ENCODE assay signal across 8 cellular contexts in the genomic region with DNA sequence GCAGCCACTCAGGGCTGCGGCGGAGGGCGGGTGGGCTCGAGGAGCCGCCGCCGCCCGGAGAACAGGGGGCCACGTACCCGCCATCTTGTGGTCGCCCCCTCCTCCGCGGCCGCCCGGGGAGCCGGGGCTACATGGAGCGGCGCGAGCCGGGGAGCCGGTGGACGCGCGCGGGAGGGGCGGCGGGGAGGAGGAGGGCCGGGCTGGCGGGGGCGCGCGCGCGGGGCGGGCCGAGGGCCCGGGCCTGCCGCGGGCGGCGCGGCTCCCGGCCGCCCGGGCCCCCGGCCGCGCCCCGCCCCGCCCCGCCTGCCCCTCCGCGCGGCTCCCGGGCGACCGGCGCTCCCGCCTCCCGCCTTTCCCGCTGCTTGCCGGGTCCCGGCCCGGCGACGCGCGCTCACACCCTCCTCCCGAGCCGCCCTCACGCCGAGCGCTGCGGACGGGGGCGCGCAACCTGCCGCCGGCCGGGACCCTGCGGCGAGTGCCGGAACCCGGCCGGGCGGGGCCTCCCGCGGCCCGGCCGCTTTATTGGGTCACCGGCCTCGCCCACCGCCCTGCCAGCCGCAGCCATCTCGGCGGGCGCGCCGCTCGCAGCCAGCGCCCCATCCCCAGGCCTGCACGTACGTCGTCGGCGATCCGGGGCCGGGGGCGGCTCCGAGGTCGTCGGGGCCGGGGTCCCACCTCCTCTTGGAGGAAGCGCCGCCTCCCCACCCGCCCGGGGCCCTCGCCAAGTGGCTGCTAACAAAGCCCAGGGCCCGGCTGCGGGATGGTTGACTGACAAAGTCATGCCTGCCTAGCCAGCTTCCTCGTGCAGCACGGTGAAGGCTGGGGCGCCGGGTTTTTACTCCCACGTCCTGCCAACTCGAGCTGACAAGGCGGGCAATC. TPM values are rescaled to one million over a fixed set of nuclear protein-coding genes. Genes with fewer than 3 reads are reported as not detected.
DNase-seq lines count a peak whose midpoint lies in the region; ATAC-seq, FAIRE-seq and TF ChIP-seq lines count a peak whose summit lies in the region.

A gene with protein sequence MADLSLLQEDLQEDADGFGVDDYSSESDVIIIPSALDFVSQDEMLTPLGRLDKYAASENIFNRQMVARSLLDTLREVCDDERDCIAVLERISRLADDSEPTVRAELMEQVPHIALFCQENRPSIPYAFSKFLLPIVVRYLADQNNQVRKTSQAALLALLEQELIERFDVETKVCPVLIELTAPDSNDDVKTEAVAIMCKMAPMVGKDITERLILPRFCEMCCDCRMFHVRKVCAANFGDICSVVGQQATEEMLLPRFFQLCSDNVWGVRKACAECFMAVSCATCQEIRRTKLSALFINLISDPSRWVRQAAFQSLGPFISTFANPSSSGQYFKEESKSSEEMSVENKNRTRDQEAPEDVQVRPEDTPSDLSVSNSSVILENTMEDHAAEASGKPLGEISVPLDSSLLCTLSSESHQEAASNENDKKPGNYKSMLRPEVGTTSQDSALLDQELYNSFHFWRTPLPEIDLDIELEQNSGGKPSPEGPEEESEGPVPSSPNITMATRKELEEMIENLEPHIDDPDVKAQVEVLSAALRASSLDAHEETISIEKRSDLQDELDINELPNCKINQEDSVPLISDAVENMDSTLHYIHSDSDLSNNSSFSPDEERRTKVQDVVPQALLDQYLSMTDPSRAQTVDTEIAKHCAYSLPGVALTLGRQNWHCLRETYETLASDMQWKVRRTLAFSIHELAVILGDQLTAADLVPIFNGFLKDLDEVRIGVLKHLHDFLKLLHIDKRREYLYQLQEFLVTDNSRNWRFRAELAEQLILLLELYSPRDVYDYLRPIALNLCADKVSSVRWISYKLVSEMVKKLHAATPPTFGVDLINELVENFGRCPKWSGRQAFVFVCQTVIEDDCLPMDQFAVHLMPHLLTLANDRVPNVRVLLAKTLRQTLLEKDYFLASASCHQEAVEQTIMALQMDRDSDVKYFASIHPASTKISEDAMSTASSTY (minus strand): TSS at position 159 of the 879 bp plus-strand sequence. CDS start 75 bp downstream, at position 84.

- dilution Hi-C loops in keratinocyte (cut with MboI; ENCODE audit: extremely low pct_ligation_motif_present, low sequenced_read_pairs) = no loop called here

- H3K4me2 ChIP-seq in keratinocyte (ENCODE audit: control insufficient read depth, extremely low read depth, insufficient read depth, low read depth, low read length) = peak within 1 kb of the TSS; percentile 98

- ATAC-seq in GM18517 (IDR thresholded peaks at IDR 0.05; ENCODE audit: unreplicated experiment) (peak; percentile 37), HG02884 (IDR thresholded peaks at IDR 0.05; ENCODE audit: unreplicated experiment) (peak; percentile 42), GM18870 (IDR thresholded peaks at IDR 0.05; ENCODE audit: unreplicated experiment) (no peak)

- no peak within 1 kb of the TSS for H2AFZ ChIP-seq in keratinocyte (ENCODE audit: control insufficient read depth, low read length)

- no peak for FAIRE-seq in keratinocyte (lab: Jason Lieb, UNC)

- H3K36me3 ChIP-seq in keratinocyte (ENCODE audit: control insufficient read depth in 2 of 2, extremely low read depth in 1 of 2, insufficient read depth in 2 of 2, low read length in 2 of 2) = peaks cover 5 to 14% of the 10 kb centered on the region in 2 experiments

- H3K79me2 ChIP-seq in keratinocyte (ENCODE audit: control insufficient read depth, insufficient read depth, low read length) = peaks cover 51% of the 10 kb centered on the region

- peak within 1 kb of the TSS; percentile 83 to 98 (median 87) for H3K4me3 ChIP-seq in keratinocyte (ENCODE audit: control insufficient read depth in 2 of 3, extremely low read depth in 1 of 3, insufficient read depth in 2 of 3, low read depth in 1 of 3, low read length in 3 of 3)

- H4K20me1 ChIP-seq in keratinocyte (ENCODE audit: control insufficient read depth, extremely low read depth, insufficient read depth, low read length) = peaks cover 6% of the 10 kb centered on the region

- peaks cover 54% of the 10 kb centered on the region for H3K4me1 ChIP-seq in keratinocyte (ENCODE audit: control insufficient read depth, extremely low read depth, insufficient read depth, low read length)

- no peaks in the 10 kb centered on the region for H3K27me3 ChIP-seq in keratinocyte (ENCODE audit: control insufficient read depth, extremely low read depth, insufficient read depth, low read length)

- no peaks in the 10 kb centered on the region for H3K9me3 ChIP-seq in keratinocyte (ENCODE audit: control insufficient read depth, low read depth, low read length)

- H3K9ac ChIP-seq in keratinocyte (ENCODE audit: control insufficient read depth, extremely low read depth, insufficient read depth, low read length) = peak within 1 kb of the TSS; percentile 97

- H3K27ac ChIP-seq in keratinocyte (ENCODE audit: control insufficient read depth, insufficient read depth, low read length) = peak within 1 kb of the TSS; percentile 97

- DNase-seq in NCI-H2171 treated with DMSO at 0.1 percent for 48 hours (lab: John Stamatoyannopoulos, UW) = peak; percentile 69
- peak; percentile 49 for DNase-seq in activated CD4-positive, alpha-beta T cell treated with anti-CD3 and anti-CD28 coated beads for 1 hour
- DNase-seq in cerebellar cortex (ENCODE audit: low spot score) = peak; percentile 67
- no peak for DNase-seq in keratinocyte (ENCODE audit: low read depth, low spot score)
- DNase-seq in stimulated activated CD4-positive, alpha-beta T cell treated with anti-CD3 and anti-CD28 coated beads, Interleukin-12 subunit alpha, Interleukin-12 subunit beta, amount 100 ng/mL, for 4 hours = peak; percentile 68

- H3K9me1 ChIP-seq in keratinocyte (ENCODE audit: control insufficient read depth, extremely low read depth, insufficient read depth, low read length) = no peaks in the 10 kb centered on the region

- no peak for TF ChIP-seq CTCF in keratinocyte (optimal IDR thresholded peaks at IDR 0.05 in 1 of 3, IDR thresholded peaks at IDR 0.05 in 1 of 3, conservative IDR thresholded peaks at IDR 0.05 in 1 of 3; ENCODE audit: extremely low read depth in 1 of 3, insufficient read depth in 2 of 3, low read length in 3 of 3)

RNA-seq across cellular contexts. Expression of the gene that starts here (rescaled TPM):
- 200 to 221 TPM (median 209 TPM) in 3 replicates for polyA plus RNA-seq in keratinocyte
- polyA plus RNA-seq in keratinocyte (2011; ENCODE audit: low read depth) = 101 TPM
- 119 and 143 TPM in 2 replicates for polyA plus RNA-seq in keratinocyte (2011; cell fraction: cytosol; rRNA removed)
- polyA plus RNA-seq in keratinocyte (2011; cell fraction: nucleus; rRNA removed) = 275 and 293 TPM in 2 replicates
- 83.8 and 102 TPM in 2 replicates for polyA plus RNA-seq in keratinocyte (2012; ENCODE audit: low replicate concordance)
- 216 to 410 TPM (median 387 TPM) in 3 replicates for polyA minus RNA-seq in keratinocyte
- 124 TPM for polyA minus RNA-seq in keratinocyte (2011; cell fraction: cytosol; rRNA and poly(A)+ RNA removed)
- polyA minus RNA-seq in keratinocyte (2011; cell fraction: nucleus; rRNA and poly(A)+ RNA removed) = 142 and 262 TPM in 2 replicates
